Comparison of ENCODE assay signal across 1 cellular context in genomic region chr20:47358672-47359532, GRCh38.
TF ChIP-seq lines count a peak whose summit lies in the region.

No MANE protein-coding gene starts in this region.

TF ChIP-seq in HepG2, 621 proteins besides CTCF, POLR2A, EP300 and RAD21 (continued from another document and continues in another):
- TF ChIP-seq ZNF362 (CRISPR knock-in tag; IDR thresholded peaks at IDR 0.05; ENCODE audit: borderline replicate concordance) (peak; percentile 32; the same call in 1 of the 2 replicates), ZFX (CRISPR knock-in tag; IDR thresholded peaks at IDR 0.05; ENCODE audit: low read depth) (peak; percentile 100), BATF2 (CRISPR knock-in tag; IDR thresholded peaks at IDR 0.05) (no peak), THRA (CRISPR knock-in tag; IDR thresholded peaks at IDR 0.05; ENCODE audit: borderline replicate concordance) (peak; percentile 89), ZNF619 (CRISPR knock-in tag; IDR thresholded peaks at IDR 0.05) (peak; percentile 97), ZSCAN5A (CRISPR knock-in tag; IDR thresholded peaks at IDR 0.05; ENCODE audit: borderline replicate concordance) (no peak), FOXJ3 (CRISPR knock-in tag; IDR thresholded peaks at IDR 0.05; ENCODE audit: borderline replicate concordance) (peak; percentile 96), SALL2 (CRISPR knock-in tag; IDR thresholded peaks at IDR 0.05) (peak; percentile 82; the same call in 1 of the 2 replicates), KAT7 (CRISPR knock-in tag; IDR thresholded peaks at IDR 0.05; ENCODE audit: borderline replicate concordance) (peak; percentile 84), MED13 (CRISPR knock-in tag; IDR thresholded peaks at IDR 0.05) (peak; percentile 91), FOXM1 (CRISPR knock-in tag; IDR thresholded peaks at IDR 0.05) (no peak), TIGD3 (CRISPR knock-in tag; IDR thresholded peaks at IDR 0.05; ENCODE audit: borderline replicate concordance) (0 out of 2 replicates have a peak, but pooled peaks have one; percentile 67), REST (IDR thresholded peaks at IDR 0.05; ENCODE audit: borderline replicate concordance in 1 of 2, low read depth in 1 of 2, low read length in 2 of 2) (peak in 1 of 2 experiments; percentile 58; a peak in 1 of 4 replicates), ZNF740 (CRISPR knock-in tag; IDR thresholded peaks at IDR 0.05) (no peak), GLMP (CRISPR knock-in tag; IDR thresholded peaks at IDR 0.05; ENCODE audit: borderline replicate concordance) (no peak), MEF2D (CRISPR knock-in tag; IDR thresholded peaks at IDR 0.05) (peak; percentile 84), ZSCAN25 (CRISPR knock-in tag; IDR thresholded peaks at IDR 0.05) (peak; percentile 90), SP1 (IDR thresholded peaks at IDR 0.05) (no peak), SP1 (CRISPR knock-in tag; IDR thresholded peaks at IDR 0.05) (no peak), TMF1 (CRISPR knock-in tag; IDR thresholded peaks at IDR 0.05; ENCODE audit: low read depth) (peak; percentile 3; the same call in 1 of the 2 replicates), POGZ (CRISPR knock-in tag; IDR thresholded peaks at IDR 0.05) (peak; percentile 77), ZNF850 (CRISPR knock-in tag; conservative IDR thresholded peaks at IDR 0.05) (no peak), ZNF646 (CRISPR knock-in tag; IDR thresholded peaks at IDR 0.05) (peak; percentile 79), GABPA (IDR thresholded peaks at IDR 0.05; ENCODE audit: low read depth, low read length) (no peak), GABPA (CRISPR knock-in tag; IDR thresholded peaks at IDR 0.05; ENCODE audit: low read depth) (no peak), MAFG (CRISPR knock-in tag; IDR thresholded peaks at IDR 0.05) (no peak), MATR3 (CRISPR knock-in tag; IDR thresholded peaks at IDR 0.05) (no peak), ETS1 (CRISPR knock-in tag; IDR thresholded peaks at IDR 0.05) (0 out of 2 replicates have a peak, but pooled peaks have one; percentile 52), ZNF296 (CRISPR knock-in tag; conservative IDR thresholded peaks at IDR 0.05) (peak; percentile 66; the same call in 1 of the 2 replicates), MIXL1 (CRISPR knock-in tag; IDR thresholded peaks at IDR 0.05) (peak; percentile 72), TBL1XR1 (IDR thresholded peaks at IDR 0.05; ENCODE audit: borderline replicate concordance, low read length, partially characterized antibody) (peak; percentile 89), CHD4 (IDR thresholded peaks at IDR 0.05; ENCODE audit: borderline replicate concordance, low read length) (no peak; the same call in 1 of the 2 replicates), ZNF335 (CRISPR knock-in tag; IDR thresholded peaks at IDR 0.05) (peak; percentile 69; the same call in 1 of the 2 replicates), ZNF33B (CRISPR knock-in tag; IDR thresholded peaks at IDR 0.05) (peak; percentile 72; the same call in 1 of the 2 replicates), U2AF2 (IDR thresholded peaks at IDR 0.05; ENCODE audit: low read depth, low read length) (no peak), ZNF460 (CRISPR knock-in tag; IDR thresholded peaks at IDR 0.05; ENCODE audit: borderline replicate concordance) (peak; percentile 25; the same call in 1 of the 2 replicates)
